In genomic region chr10:121822180-121822579, GRCh38 we compare ENCODE assay signal across 20 cellular contexts.
"Had no signal": no experiment of that assay in that cellular context is flagged by ENCODE, and none has a peak within 500 bp of the region (broad histone marks: within the 10 kb centered on the region; RNA-seq: fewer than 3 reads in every experiment).

No MANE protein-coding gene starts in this region.

- ATAC-seq: activated CD4-positive, CD25-positive, alpha-beta regulatory T cell treated with anti-CD3 and anti-CD28 coated beads, Interleukin-2, amount 50 U/mL, for 24 hours; activated T-cell treated with anti-CD3 and anti-CD28 coated beads, Interleukin-2, amount 50 U/mL, for 72 hours; left ventricle myocardium superior; natural killer cell treated with Interleukin-12 subunit alpha and Interleukin-12 subunit beta and Interleukin-15 and Interleukin-18, amount 100 ng/mL, for 72 hours; stimulated activated naive B cell treated with anti-CD40 and anti-IgM and Interleukin-4, amounts not matched to agents 10 μg/mL and 1 μg/mL and 100 μg/mL, for 72 hours had no signal

- H3K9me3 ChIP-seq: colonic mucosa, esophagus muscularis mucosa, testis, vagina had no signal

- DNase-seq: activated CD4-positive, alpha-beta memory T cell treated with anti-CD3 and anti-CD28 coated beads, Interleukin-2, amount 10 ng/mL, durations not matched to agents 7 days and 5 days; activated CD4-positive, alpha-beta T cell treated with anti-CD3 and anti-CD28 coated beads, Interleukin-2, amount 10 ng/mL, durations not matched to agents 24 days and 14 days; activated effector memory CD4-positive, alpha-beta T cell treated with Interleukin-2 at 50 U/mL for 16 hours; activated naive CD4-positive, alpha-beta T cell treated with anti-CD3 and anti-CD28 coated beads, Interleukin-2, amount 10 ng/mL, durations not matched to agents 7 days and 5 days; activated T-cell treated with anti-CD3 and anti-CD28 coated beads, Interleukin-2, amount 50 U/mL, for 72 hours; amygdala; colonic mucosa; glutamatergic neuron; hypothalamus; left ventricle myocardium superior; retina; stimulated activated CD4-positive, alpha-beta T cell treated with anti-CD3 and anti-CD28 coated beads, Interleukin-2, amount 100 ng/mL, for 48 hours; stimulated activated CD8-positive, alpha-beta memory T cell treated with anti-CD3 and anti-CD28 coated beads, Interleukin-4, amount 100 ng/mL, for 48 hours; stimulated activated naive B cell treated with anti-CD40 and anti-IgM and Interleukin-4, amounts not matched to agents 10 μg/mL and 1 μg/mL and 100 μg/mL, for 72 hours; testis; trophoblast cell had no signal

- H3K27ac ChIP-seq: colonic mucosa, esophagus muscularis mucosa, testis, vagina had no signal

- H3K27me3 ChIP-seq: colonic mucosa, esophagus muscularis mucosa, testis, vagina had no signal

- H3K4me3 ChIP-seq: colonic mucosa, esophagus muscularis mucosa, testis, vagina had no signal

- H3K36me3 ChIP-seq: colonic mucosa, esophagus muscularis mucosa had no signal

- H3K4me1 ChIP-seq: colonic mucosa, esophagus muscularis mucosa, testis, vagina had no signal
